In genomic region chr10:28463141-28463540, GRCh38 we compare ENCODE assay signal across 22 cellular contexts.
"Had no signal": no experiment of that assay in that cellular context is flagged by ENCODE, and none has a peak within 500 bp of the region (broad histone marks: within the 10 kb centered on the region; RNA-seq: fewer than 3 reads in every experiment).

No MANE protein-coding gene starts in this region.

- H3K27me3 ChIP-seq: dorsolateral prefrontal cortex, right atrium auricular region, sigmoid colon, spleen, testis had no signal

- H3K4me1 ChIP-seq: lower lobe of right lung, prostate gland, right atrium auricular region, sigmoid colon, spleen, testis, tibial artery had no signal

- H3K9me3 Mint-ChIP-seq: immature natural killer cell; nephron progenitor cell; stimulated activated memory B cell treated with anti-CD40 and anti-IgM and Interleukin-4, amounts not matched to agents 10 μg/mL and 1 μg/mL and 100 μg/mL, for 72 hours; type B pancreatic cell had no signal

- H3K27ac ChIP-seq: lower lobe of right lung, right atrium auricular region, sigmoid colon, spleen, testis, tibial artery had no signal

- H3K4me3 ChIP-seq: dorsolateral prefrontal cortex, lower lobe of right lung, prostate gland, right atrium auricular region, sigmoid colon, spleen, testis, tibial artery had no signal

- H3K36me3 ChIP-seq: lower lobe of right lung, prostate gland, right atrium auricular region, sigmoid colon, spleen, tibial artery had no signal

- H3K27me3 Mint-ChIP-seq: type B pancreatic cell had no signal

- ATAC-seq: left ventricle myocardium superior; naive thymus-derived CD8-positive, alpha-beta T cell; stimulated activated memory B cell treated with anti-CD40 and anti-IgM and Interleukin-4, amounts not matched to agents 10 μg/mL and 1 μg/mL and 100 μg/mL, for 72 hours; stimulated activated naive CD8-positive, alpha-beta T cell treated with anti-CD3 and anti-CD28 coated beads, Interleukin-15, Interleukin-2, amounts not matched to agents 100 U/mL and 50 U/mL, for 24 hours had no signal

- H3K36me3 Mint-ChIP-seq: immature natural killer cell; naive thymus-derived CD8-positive, alpha-beta T cell; stimulated activated memory B cell treated with anti-CD40 and anti-IgM and Interleukin-4, amounts not matched to agents 10 μg/mL and 1 μg/mL and 100 μg/mL, for 72 hours; type B pancreatic cell had no signal

- H3K4me1 Mint-ChIP-seq: immature natural killer cell; naive thymus-derived CD8-positive, alpha-beta T cell; stimulated activated memory B cell treated with anti-CD40 and anti-IgM and Interleukin-4, amounts not matched to agents 10 μg/mL and 1 μg/mL and 100 μg/mL, for 72 hours had no signal

- H3K9me3 ChIP-seq: lower lobe of right lung, prostate gland, right atrium auricular region, sigmoid colon, testis, tibial artery had no signal

- FAIRE-seq: frontal cortex had no signal

- H3K27ac Mint-ChIP-seq: immature natural killer cell; naive thymus-derived CD8-positive, alpha-beta T cell; nephron progenitor cell; stimulated activated memory B cell treated with anti-CD40 and anti-IgM and Interleukin-4, amounts not matched to agents 10 μg/mL and 1 μg/mL and 100 μg/mL, for 72 hours; type B pancreatic cell had no signal

- DNase-seq: effector CD4-positive, alpha-beta T cell; hypothalamus; immature natural killer cell; islet precursor cell; kidney glomerular epithelial cell; left ventricle myocardium superior; naive thymus-derived CD8-positive, alpha-beta T cell; nephron progenitor cell; nucleus accumbens; sigmoid colon; spleen; stimulated activated CD4-positive, alpha-beta T cell treated with anti-CD3 and anti-CD28 coated beads, Interleukin-4, amount 100 ng/mL, for 4 hours; stimulated activated naive CD8-positive, alpha-beta T cell treated with anti-CD3 and anti-CD28 coated beads, Interleukin-15, Interleukin-2, amounts not matched to agents 100 U/mL and 50 U/mL, for 24 hours; testis; tibial artery had no signal

- H3K4me3 Mint-ChIP-seq: immature natural killer cell; naive thymus-derived CD8-positive, alpha-beta T cell; nephron progenitor cell; stimulated activated memory B cell treated with anti-CD40 and anti-IgM and Interleukin-4, amounts not matched to agents 10 μg/mL and 1 μg/mL and 100 μg/mL, for 72 hours; type B pancreatic cell had no signal
